ENCODE assay signal across 8 cellular contexts in genomic region chrX:153600032-153600373, GRCh38. TPM values are rescaled to one million over a fixed set of nuclear protein-coding genes. Genes with fewer than 3 reads are reported as not detected.
DNase-seq lines count a peak whose midpoint lies in the region; ATAC-seq and TF ChIP-seq lines count a peak whose summit lies in the region.

No MANE protein-coding gene starts in this region.

- TF ChIP-seq CTCF in heart right ventricle (IDR thresholded peaks at IDR 0.05) (no peak), thoracic aorta (IDR thresholded peaks at IDR 0.05) (no peak)

- peaks cover 43% of the 10 kb centered on the region for H3K4me1 Mint-ChIP-seq in activated CD4-positive, alpha-beta memory T cell treated with anti-CD3 and anti-CD28 coated beads for 36 hours (ENCODE audit: low read depth)

- peak overlapping the region in 9 of 10 donors; percentile 45 to 75 (median 69) for H3K4me3 ChIP-seq in heart right ventricle
- H3K4me3 ChIP-seq in iPS-20b (ENCODE audit: low read length): peak overlapping the region; percentile 66
- H3K4me3 ChIP-seq in thoracic aorta: peak overlapping the region; percentile 81

- H3K4me1 ChIP-seq in heart right ventricle: peaks cover 0 to 25% (median 10%) of the 10 kb centered on the region in 9 donors
- H3K4me1 ChIP-seq in iPS-20b (ENCODE audit: insufficient read depth, low read length): no peaks in the 10 kb centered on the region
- peaks cover 0 to 17% of the 10 kb centered on the region in 2 donors for H3K4me1 ChIP-seq in thoracic aorta (ENCODE audit: control insufficient read depth in 1 of 2, low read depth in 2 of 2)

- peak overlapping the region; percentile 60 for H3K27ac Mint-ChIP-seq in activated CD4-positive, alpha-beta memory T cell treated with anti-CD3 and anti-CD28 coated beads for 36 hours

- no peaks in the 10 kb centered on the region for H3K27me3 ChIP-seq in heart right ventricle
- peaks cover 20% of the 10 kb centered on the region for H3K27me3 ChIP-seq in iPS-20b (ENCODE audit: insufficient read depth, low read length)
- no peaks in the 10 kb centered on the region for H3K27me3 ChIP-seq in thoracic aorta (replicated peaks; ENCODE audit: insufficient read depth)

- peak in 1 of 8 donors; percentile 25 for ATAC-seq in heart right ventricle
- ATAC-seq in thoracic aorta (ENCODE audit: insufficient number of reproducible peaks, low FRiP score, low read depth): no peak
- no peak for ATAC-seq in esophagus mucosa

- H3K9ac ChIP-seq in iPS-20b (ENCODE audit: low read depth, low read length): peak overlapping the region; percentile 57; the same call in 1 of the 2 replicates

- H3K36me3 ChIP-seq in heart right ventricle (peaks cover 0 to 8% (median 0%) of the 10 kb centered on the region in 9 donors), iPS-20b (ENCODE audit: insufficient read depth, low read depth, low read length) (no peaks in the 10 kb centered on the region), thoracic aorta (no peaks in the 10 kb centered on the region)

- DNase-seq in heart right ventricle (no peak), cardiac septum (ENCODE audit: low spot score) (no peak), thoracic aorta (ENCODE audit: low spot score) (no peak), NCI-H1105 treated with DMSO at 0.1 percent for 48 hours (lab: John Stamatoyannopoulos, UW) (no peak), SKM-1 treated with dmso at 0.1 percent for 144 hours (lab: John Stamatoyannopoulos, UW; ENCODE audit: unreplicated experiment) (no peak)
- peak; percentile 33 for DNase-seq in activated CD4-positive, alpha-beta memory T cell treated with anti-CD3 and anti-CD28 coated beads for 36 hours

- no peaks in the 10 kb centered on the region for H3K27me3 Mint-ChIP-seq in activated CD4-positive, alpha-beta memory T cell treated with anti-CD3 and anti-CD28 coated beads for 36 hours

- POLR2A ChIA-PET in activated CD4-positive, alpha-beta memory T cell treated with anti-CD3 and anti-CD28 coated beads for 36 hours (lab: Charles Lee): interaction anchor here (1.2 kb wide), 1 partner anchor 10 kb away, joined by 4 read pairs; no protein-coding TSS in a partner anchor

- H3K9me3 Mint-ChIP-seq in activated CD4-positive, alpha-beta memory T cell treated with anti-CD3 and anti-CD28 coated beads for 36 hours: no peaks in the 10 kb centered on the region

- H3K27ac ChIP-seq in heart right ventricle: peak overlapping the region in 1 of 10 donors; percentile 83
- H3K27ac ChIP-seq in iPS-20b (ENCODE audit: low read length): no peak overlapping the region
- H3K27ac ChIP-seq in thoracic aorta: no peak overlapping the region

- intact Hi-C loops in heart right ventricle (cut with DNase I): loop anchor here in 2 of 10 donors (10.0 kb wide), 2 partner anchors 55 to 65 kb away; no protein-coding TSS in a partner anchor
- intact Hi-C loops in cardiac septum (cut with DNase I): no loop called here
- intact Hi-C loops in activated CD4-positive, alpha-beta memory T cell treated with anti-CD3 and anti-CD28 coated beads for 36 hours (cut with micrococcal nuclease): no loop called here

- CTCF ChIA-PET in activated CD4-positive, alpha-beta memory T cell treated with anti-CD3 and anti-CD28 coated beads for 36 hours (lab: Charles Lee): interaction anchor here (1.1 to 4.0 kb wide), 5 partner anchors 10 to 129 kb away, joined by 3 to 38 read pairs (median 7); partner anchors contain the start of gene HAUS7

- H3K4me3 Mint-ChIP-seq in activated CD4-positive, alpha-beta memory T cell treated with anti-CD3 and anti-CD28 coated beads for 36 hours: peak overlapping the region; percentile 82

- H3K9me3 ChIP-seq in heart right ventricle (no peaks in the 10 kb centered on the region), iPS-20b (ENCODE audit: insufficient read depth, low read depth, low read length) (no peaks in the 10 kb centered on the region), thoracic aorta (no peaks in the 10 kb centered on the region)

- WGBS in heart right ventricle, 2 donors: 16 to 30% methylated on average over 2 of the region's 2 CpGs

- H3K36me3 Mint-ChIP-seq in activated CD4-positive, alpha-beta memory T cell treated with anti-CD3 and anti-CD28 coated beads for 36 hours: peaks cover 5% of the 10 kb centered on the region

RNA-seq across cellular contexts. Expression of gene CCNQ, which starts 1.1 kb away (rescaled TPM):
- 10 to 100 TPM; 16.9 to 50.1 (median 21.7) TPM for total RNA-seq in heart right ventricle
- polyA plus RNA-seq in heart right ventricle: 100 to 1,000 TPM in 1 of 2 donors, 10 to 100 TPM in 1; 95.2 to 132 TPM
- 23.3 TPM for total RNA-seq in cardiac septum
- 10 to 100 TPM; 18.1 to 18.9 TPM for total RNA-seq in activated CD4-positive, alpha-beta memory T cell treated with anti-CD3 and anti-CD28 coated beads for 36 hours
- 10 to 100 TPM; 27.2 to 36.3 TPM for total RNA-seq in thoracic aorta
- 18.2 TPM for total RNA-seq in esophagus mucosa

RNA-seq across cellular contexts. Expression of gene DUSP9, which starts 47.0 kb away (rescaled TPM):
- total RNA-seq in heart right ventricle (under 1 TPM in 1 of 10 donors, not detected in 9; 0.09 TPM), cardiac septum (not detected), thoracic aorta (not detected), esophagus mucosa (0.76 TPM)
- polyA plus RNA-seq in heart right ventricle: under 1 TPM in 1 of 2 donors, not detected in 1; 0.03 TPM
- under 1 TPM; 0.12 to 0.26 TPM for total RNA-seq in activated CD4-positive, alpha-beta memory T cell treated with anti-CD3 and anti-CD28 coated beads for 36 hours
